In the genomic region with DNA sequence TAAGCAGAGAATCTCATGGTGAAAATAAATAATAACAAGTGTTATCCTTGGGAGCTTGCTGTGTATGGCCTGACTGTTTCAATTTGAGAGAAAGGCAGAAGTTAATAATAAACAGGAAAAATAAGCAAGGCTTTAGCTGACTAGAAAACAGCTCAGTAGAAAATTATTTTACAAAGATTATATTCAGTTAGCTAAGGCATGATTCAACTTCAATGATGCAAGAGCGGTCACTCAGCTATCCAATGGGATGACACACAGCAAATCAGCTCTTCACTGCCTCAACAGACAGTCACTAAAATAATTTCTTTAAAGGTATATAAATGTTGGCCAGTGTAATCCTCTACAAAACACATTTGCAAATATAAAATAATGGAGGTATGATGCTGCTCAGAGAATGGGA, we compare ENCODE assay signal across 1 cellular context.
TF ChIP-seq lines count a peak whose summit lies in the region.

No MANE protein-coding gene starts in this region.

TF ChIP-seq in WTC11, 78 proteins besides CTCF, POLR2A, EP300 and RAD21:
- no peak for TF ChIP-seq ERG (CRISPR knock-in tag; IDR thresholded peaks at IDR 0.05)
- no peak for TF ChIP-seq ESRRA (CRISPR knock-in tag; IDR thresholded peaks at IDR 0.05; ENCODE audit: borderline replicate concordance)
- no peak for TF ChIP-seq FOXK1 (CRISPR knock-in tag; IDR thresholded peaks at IDR 0.05)
- TF ChIP-seq, protein P1, sequence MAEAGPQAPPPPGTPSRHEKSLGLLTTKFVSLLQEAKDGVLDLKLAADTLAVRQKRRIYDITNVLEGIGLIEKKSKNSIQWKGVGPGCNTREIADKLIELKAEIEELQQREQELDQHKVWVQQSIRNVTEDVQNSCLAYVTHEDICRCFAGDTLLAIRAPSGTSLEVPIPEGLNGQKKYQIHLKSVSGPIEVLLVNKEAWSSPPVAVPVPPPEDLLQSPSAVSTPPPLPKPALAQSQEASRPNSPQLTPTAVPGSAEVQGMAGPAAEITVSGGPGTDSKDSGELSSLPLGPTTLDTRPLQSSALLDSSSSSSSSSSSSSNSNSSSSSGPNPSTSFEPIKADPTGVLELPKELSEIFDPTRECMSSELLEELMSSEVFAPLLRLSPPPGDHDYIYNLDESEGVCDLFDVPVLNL (CRISPR knock-in tag; IDR thresholded peaks at IDR 0.05; ENCODE audit: borderline replicate concordance, low read depth), result no peak
- no peak for TF ChIP-seq NR3C1 (CRISPR knock-in tag; conservative IDR thresholded peaks at IDR 0.05; ENCODE audit: low read depth)
- TF ChIP-seq KAT7 (CRISPR knock-in tag; IDR thresholded peaks at IDR 0.05; ENCODE audit: borderline replicate concordance), result no peak
